12 cellular contexts compared by ENCODE assay signal in genomic region chr1:200654660-200655059, GRCh38. TPM values are rescaled to one million over a fixed set of nuclear protein-coding genes. Genes with fewer than 3 reads are reported as not detected.
DNase-seq lines count a peak whose midpoint lies in the region; ATAC-seq, FAIRE-seq and TF ChIP-seq lines count a peak whose summit lies in the region.
"Had no signal": no experiment of that assay in that cellular context is flagged by ENCODE, and none has a peak within 500 bp of the region (broad histone marks: within the 10 kb centered on the region; RNA-seq: fewer than 3 reads in every experiment).

No MANE protein-coding gene starts in this region.

- TF ChIP-seq POLR2A in uterus (IDR thresholded peaks at IDR 0.05), result no peak

- peak; percentile 93 for ATAC-seq in GM18870 (IDR thresholded peaks at IDR 0.05; ENCODE audit: unreplicated experiment)
- peak; percentile 95 for ATAC-seq in GM21717 (IDR thresholded peaks at IDR 0.05; ENCODE audit: unreplicated experiment)
- ATAC-seq in HG03378 (IDR thresholded peaks at IDR 0.05; ENCODE audit: unreplicated experiment), result peak; percentile 87
- no peak for ATAC-seq in naive thymus-derived CD8-positive, alpha-beta T cell

- H3K4me3 ChIP-seq in keratinocyte (ENCODE audit: control insufficient read depth in 2 of 3, extremely low read depth in 1 of 3, insufficient read depth in 2 of 3, low read depth in 1 of 3, low read length in 3 of 3), result no peak overlapping the region
- no peak overlapping the region for H3K4me3 ChIP-seq in uterus
- H3K4me3 ChIP-seq: right atrium auricular region, thoracic aorta had no signal

- H3K27me3 ChIP-seq in keratinocyte (ENCODE audit: control insufficient read depth, extremely low read depth, insufficient read depth, low read length) (no peaks in the 10 kb centered on the region), uterus (no peaks in the 10 kb centered on the region)
- H3K27me3 ChIP-seq: right atrium auricular region had no signal

- H3K4me1 Mint-ChIP-seq in naive thymus-derived CD8-positive, alpha-beta T cell, result peaks cover 15 to 19% (median 18%) of the 10 kb centered on the region in 4 donors
- H3K4me1 Mint-ChIP-seq: brain had no signal

- H3K4me1 ChIP-seq in keratinocyte (ENCODE audit: control insufficient read depth, extremely low read depth, insufficient read depth, low read length), result peaks cover 28% of the 10 kb centered on the region
- H3K4me1 ChIP-seq in uterus, result no peaks in the 10 kb centered on the region
- H3K4me1 ChIP-seq: right atrium auricular region had no signal

- H3K27me3 Mint-ChIP-seq in naive thymus-derived CD8-positive, alpha-beta T cell, result no peaks in the 10 kb centered on the region
- H3K27me3 Mint-ChIP-seq: brain had no signal

- peaks cover 14 to 79% (median 17%) of the 10 kb centered on the region in 3 donors for H3K36me3 Mint-ChIP-seq in naive thymus-derived CD8-positive, alpha-beta T cell

- H3K36me3 ChIP-seq in keratinocyte (ENCODE audit: control insufficient read depth in 2 of 2, extremely low read depth in 1 of 2, insufficient read depth in 2 of 2, low read length in 2 of 2) (peaks cover 6 to 27% of the 10 kb centered on the region in 2 experiments), uterus (no peaks in the 10 kb centered on the region)

- peak; percentile 81 for FAIRE-seq in keratinocyte (lab: Jason Lieb, UNC)

- H4K20me1 ChIP-seq in keratinocyte (ENCODE audit: control insufficient read depth, extremely low read depth, insufficient read depth, low read length), result no peaks in the 10 kb centered on the region

- H3K9me3 ChIP-seq in keratinocyte (ENCODE audit: control insufficient read depth, low read depth, low read length) (peaks cover 9% of the 10 kb centered on the region), uterus (no peaks in the 10 kb centered on the region)
- H3K9me3 ChIP-seq: right atrium auricular region, thoracic aorta had no signal

- no peak overlapping the region for H3K4me3 Mint-ChIP-seq in naive thymus-derived CD8-positive, alpha-beta T cell
- H3K4me3 Mint-ChIP-seq: brain had no signal

- H3K27ac ChIP-seq in keratinocyte (ENCODE audit: control insufficient read depth, insufficient read depth, low read length), result peak overlapping the region; percentile 71
- no peak overlapping the region for H3K27ac ChIP-seq in uterus
- H3K27ac ChIP-seq: right atrium auricular region, thoracic aorta had no signal

- DNase-seq in keratinocyte (ENCODE audit: low read depth, low spot score) (no peak), uterus (no peak), NCI-H446 (lab: John Stamatoyannopoulos, UW) (no peak), GDM1 (lab: John Stamatoyannopoulos, UW) (no peak)
- no peak for DNase-seq in naive thymus-derived CD8-positive, alpha-beta T cell
- DNase-seq: NCI-H187 had no signal

- H3K79me2 ChIP-seq in keratinocyte (ENCODE audit: control insufficient read depth, insufficient read depth, low read length), result no peaks in the 10 kb centered on the region

- peak overlapping the region; percentile 23 for H3K4me2 ChIP-seq in keratinocyte (ENCODE audit: control insufficient read depth, extremely low read depth, insufficient read depth, low read depth, low read length)

- peak overlapping the region in 3 of 10 donors; percentile 44 to 68 (median 60) for H3K27ac Mint-ChIP-seq in naive thymus-derived CD8-positive, alpha-beta T cell
- H3K27ac Mint-ChIP-seq: brain had no signal

- H2AFZ ChIP-seq in keratinocyte (ENCODE audit: control insufficient read depth, low read length), result no peak overlapping the region

- intact Hi-C loops in uterus (cut with DNase I; ENCODE audit: low total_unique reads), result no loop called here

- H3K9me1 ChIP-seq in keratinocyte (ENCODE audit: control insufficient read depth, extremely low read depth, insufficient read depth, low read length), result no peaks in the 10 kb centered on the region

- no peaks in the 10 kb centered on the region for H3K9me3 Mint-ChIP-seq in naive thymus-derived CD8-positive, alpha-beta T cell
- H3K9me3 Mint-ChIP-seq: brain had no signal

- dilution Hi-C loops in keratinocyte (cut with MboI; ENCODE audit: extremely low pct_ligation_motif_present, low sequenced_read_pairs), result no loop called here

- TF ChIP-seq CTCF in keratinocyte (optimal IDR thresholded peaks at IDR 0.05 in 1 of 3, IDR thresholded peaks at IDR 0.05 in 1 of 3, conservative IDR thresholded peaks at IDR 0.05 in 1 of 3; ENCODE audit: extremely low read depth in 1 of 3, insufficient read depth in 2 of 3, low read length in 3 of 3) (no peak), uterus (IDR thresholded peaks at IDR 0.05) (no peak)

- H3K9ac ChIP-seq in keratinocyte (ENCODE audit: control insufficient read depth, extremely low read depth, insufficient read depth, low read length), result no peak overlapping the region

- POLR2A ChIA-PET in naive thymus-derived CD8-positive, alpha-beta T cell (lab: Charles Lee), result no interaction called here

RNA-seq across cellular contexts. Expression of gene DDX59, which starts 15.0 kb away (rescaled TPM):
- polyA plus RNA-seq in keratinocyte, result 10.1 to 14.4 TPM (median 12.7 TPM) in 3 replicates
- polyA plus RNA-seq in keratinocyte (2011; ENCODE audit: low read depth), result 21.9 TPM
- polyA plus RNA-seq in keratinocyte (2011; cell fraction: cytosol; rRNA removed), result 8.8 and 14.9 TPM in 2 replicates
- 15.3 and 16.9 TPM in 2 replicates for polyA plus RNA-seq in keratinocyte (2011; cell fraction: nucleus; rRNA removed)
- polyA plus RNA-seq in keratinocyte (2012; ENCODE audit: low replicate concordance), result 10.3 and 12.3 TPM in 2 replicates
- 1.3 to 10.8 TPM (median 10.3 TPM) in 3 replicates for polyA minus RNA-seq in keratinocyte
- polyA minus RNA-seq in keratinocyte (2011; cell fraction: cytosol; rRNA and poly(A)+ RNA removed), result 6.7 TPM
- 4.7 and 6.0 TPM in 2 replicates for polyA minus RNA-seq in keratinocyte (2011; cell fraction: nucleus; rRNA and poly(A)+ RNA removed)
- 10 to 100 TPM in 3 of 4 donors, 1 to 10 TPM in 1; 8.2 to 30.5 (median 22.0) TPM for total RNA-seq in uterus
- total RNA-seq in naive thymus-derived CD8-positive, alpha-beta T cell, result 10 to 100 TPM; 38.8 to 41.3 TPM
- 10 to 100 TPM; 10.0 to 20.9 (median 12.0) TPM for polyA plus RNA-seq in naive thymus-derived CD8-positive, alpha-beta T cell

RNA-seq across cellular contexts. Expression of gene KIF14, which starts 34.1 kb away (rescaled TPM):
- 0.90 to 6.2 TPM (median 3.7 TPM) in 3 replicates for polyA plus RNA-seq in keratinocyte
- polyA plus RNA-seq in keratinocyte (2011; ENCODE audit: low read depth), result 0.17 TPM
- polyA plus RNA-seq in keratinocyte (2011; cell fraction: cytosol; rRNA removed), result 0.97 and 1.5 TPM in 2 replicates
- 2.0 and 2.7 TPM in 2 replicates for polyA plus RNA-seq in keratinocyte (2011; cell fraction: nucleus; rRNA removed)
- polyA plus RNA-seq in keratinocyte (2012; ENCODE audit: low replicate concordance), result 0.08 and 4.1 TPM in 2 replicates
- 0.46 to 6.1 TPM (median 0.79 TPM) in 3 replicates for polyA minus RNA-seq in keratinocyte
- polyA minus RNA-seq in keratinocyte (2011; cell fraction: cytosol; rRNA and poly(A)+ RNA removed), result 1.2 TPM
- polyA minus RNA-seq in keratinocyte (2011; cell fraction: nucleus; rRNA and poly(A)+ RNA removed), result 1.4 and 3.3 TPM in 2 replicates
- 1 to 10 TPM in 1 of 4 donors, under 1 TPM in 2, not detected in 1; under 0.01 to 9.2 (median 0.15) TPM for total RNA-seq in uterus
- total RNA-seq in naive thymus-derived CD8-positive, alpha-beta T cell, result under 1 TPM; 0.05 to 0.10 TPM
- polyA plus RNA-seq in naive thymus-derived CD8-positive, alpha-beta T cell, result not detected

Comparison
In these comparisons a context has a peak if more than half of its experiments do, and no peak if none do; other contexts are left out.
1. ATAC-seq: peak in GM18870 (single experiment), GM21717 (single experiment) and HG03378 (single experiment); none in naive thymus-derived CD8-positive, alpha-beta T cell (0 of 2).